In genomic region chr4:121800961-121801714, GRCh38 we compare ENCODE assay signal across 8 cellular contexts. TPM values are rescaled to one million over a fixed set of nuclear protein-coding genes. Genes with fewer than 3 reads are reported as not detected.
DNase-seq lines count a peak whose midpoint lies in the region; ATAC-seq, FAIRE-seq and TF ChIP-seq lines count a peak whose summit lies in the region.

TSS of gene EXOSC9 (plus strand) at chr4:121801323. CDS start at chr4:121801425, 102 bp downstream.

- peak within 1 kb of the TSS; percentile 94 for H3K23ac ChIP-seq in IMR-90 (ENCODE audit: low read depth, low read length)

- no peak for TF ChIP-seq CTCF in D721Med (IDR thresholded peaks at IDR 0.05; ENCODE audit: insufficient read depth, missing control alignments)
- no peak for TF ChIP-seq CTCF in IMR-90 (conservative IDR thresholded peaks at IDR 0.05; ENCODE audit: low read depth, low read length)

- ATAC-seq in GM21526 (IDR thresholded peaks at IDR 0.05; ENCODE audit: low FRiP score, unreplicated experiment) (peak; percentile 81), IMR-90 (ENCODE audit: low read depth) (peak; percentile 93)

- no peak for FAIRE-seq in D721Med (lab: Jason Lieb, UNC)

- H2BK15ac ChIP-seq in IMR-90 (ENCODE audit: low read depth, low read length) = peak within 1 kb of the TSS; percentile 91; the same call in 2 of the 3 replicates

- H3K56ac ChIP-seq in IMR-90 (ENCODE audit: extremely low read depth, insufficient read depth, low read length) = peak within 1 kb of the TSS; percentile 94

- peak within 1 kb of the TSS; percentile 94 for H4K5ac ChIP-seq in IMR-90 (ENCODE audit: low read depth, low read length)

- peak within 1 kb of the TSS; percentile 80 for H3K18ac ChIP-seq in IMR-90 (ENCODE audit: low read depth, low read length)

- CTCF ChIA-PET in IMR-90 (lab: Yijun Ruan, JAX) = no interaction called here

- H2BK5ac ChIP-seq in IMR-90 (ENCODE audit: low read depth, low read length, poor library complexity, severe bottlenecking) = peak within 1 kb of the TSS; percentile 91

- H3K36me3 ChIP-seq in IMR-90 (ENCODE audit: control insufficient read depth, insufficient read depth, low read length) = peaks cover 10% of the 10 kb centered on the region

- H4K91ac ChIP-seq in IMR-90 (ENCODE audit: insufficient read depth, low read depth, low read length) = peak within 1 kb of the TSS; percentile 89

- no peaks in the 10 kb centered on the region for H3K27me3 ChIP-seq in IMR-90 (ENCODE audit: control insufficient read depth, insufficient read depth, low read length)
- H3K27me3 ChIP-seq in mononuclear cell (ENCODE audit: insufficient read depth, low read length) = no peaks in the 10 kb centered on the region

- H3K9me1 ChIP-seq in IMR-90 (ENCODE audit: insufficient read depth, low read length) = 0 out of 2 replicates have a peak, but pooled peaks cover 2% of the 10 kb centered on the region

- in situ Hi-C loops in IMR-90 (cut with MboI; ENCODE audit: low sequenced_read_pairs) = loop anchor here (10.0 kb wide), 1 partner anchor 116 kb away; no protein-coding TSS in a partner anchor

- H3K79me1 ChIP-seq in IMR-90 (ENCODE audit: low read depth in 1 of 2, low read length in 2 of 2) = peaks cover 14 to 18% of the 10 kb centered on the region in 2 experiments; a peak in 3 of 4 replicates

- peak; percentile 88 for TF ChIP-seq POLR2A in IMR-90 (IDR thresholded peaks at IDR 0.05; ENCODE audit: low read depth, low read length)

- H3K4me1 ChIP-seq in IMR-90 (ENCODE audit: control insufficient read depth, insufficient read depth, low read length) (peaks cover 2% of the 10 kb centered on the region; the same call in 1 of the 2 replicates), mononuclear cell (ENCODE audit: insufficient read depth, low read length) (peaks cover 14% of the 10 kb centered on the region)

- peak within 1 kb of the TSS; percentile 79 for H2BK120ac ChIP-seq in IMR-90 (ENCODE audit: low read depth, low read length)

- peak within 1 kb of the TSS; percentile 92 for H3K4ac ChIP-seq in IMR-90 (ENCODE audit: low read depth, low read length)

- H2AFZ ChIP-seq in IMR-90 (replicated peaks; ENCODE audit: low read length, poor library complexity) = peak within 1 kb of the TSS; percentile 97

- 1% methylated on average over 27 of the region's 48 CpGs; no CpG with 5 or more reads in 1 of the 2 experiments for WGBS in IMR-90 (ENCODE audit: extremely low coverage in 2 of 2, insufficient read length in 1 of 2), 2 experiments

- DNase-seq in D721Med (ENCODE audit: insufficient read length, low spot score) = peak; percentile 33
- peak; percentile 94 for DNase-seq in IMR-90
- DNase-seq in OCI-M1 (lab: John Stamatoyannopoulos, UW) = peak; percentile 94
- DNase-seq in activated T-cell treated with anti-CD3 and anti-CD28 coated beads for 24 hours (ENCODE audit: low read depth) = peak; percentile 93
- peak; percentile 55 for DNase-seq in epidermal melanocyte (ENCODE audit: insufficient read length, low spot score)
- DNase-seq in stimulated activated CD8-positive, alpha-beta memory T cell treated with anti-CD3 and anti-CD28 coated beads, Interleukin-4, amount 100 ng/mL, for 1 hour (ENCODE audit: low read depth in 2 of 2, low spot score in 1 of 2) = peak; percentile 92 to 94

- H4K8ac ChIP-seq in IMR-90 (ENCODE audit: low read depth in 2 of 2, low read length in 2 of 2) = peak within 1 kb of the TSS; percentile 98 to 99

- peak within 1 kb of the TSS; percentile 94 for H3K9ac ChIP-seq in IMR-90 (ENCODE audit: low read depth, low read length)

- H3K14ac ChIP-seq in IMR-90 (replicated peaks; ENCODE audit: low read depth, low read length) = peak within 1 kb of the TSS; percentile 98

- BruUV-seq in IMR-90 (replicated peaks; lab: Mats Ljungman, UMichigan) = TSS peak; percentile 75

- peak within 1 kb of the TSS; percentile 67 for H2AK9ac ChIP-seq in IMR-90 (replicated peaks; ENCODE audit: low read depth, low read length, poor library complexity)

- intact Hi-C loops in IMR-90 (cut with micrococcal nuclease) = loop anchor here (5.0 kb wide), 1 partner anchor 119 kb away; no protein-coding TSS in a partner anchor

- peak within 1 kb of the TSS; percentile 72 for H2BK20ac ChIP-seq in IMR-90 (ENCODE audit: low read depth, low read length)

- peak within 1 kb of the TSS; percentile 89 for H3K4me2 ChIP-seq in IMR-90 (ENCODE audit: low read depth, low read length)

- H3K9me3 ChIP-seq in IMR-90 (ENCODE audit: control insufficient read depth, insufficient read depth, low read length) (no peaks in the 10 kb centered on the region), mononuclear cell (ENCODE audit: low read depth, low read length) (no peaks in the 10 kb centered on the region)

- H3K27ac ChIP-seq in IMR-90 (ENCODE audit: insufficient read depth, low read length) = peak within 1 kb of the TSS; percentile 89

- TF ChIP-seq RAD21 in IMR-90 (IDR thresholded peaks at IDR 0.05; ENCODE audit: low read length) = 0 out of 2 replicates have a peak, but pooled peaks have one; percentile 5

- dilution Hi-C loops in IMR-90 (cut with HindIII; ENCODE audit: low sequenced_read_pairs, unreplicated experiment) = no loop called here

- H3K4me3 ChIP-seq in IMR-90 (ENCODE audit: insufficient read depth, low read depth, low read length) = peak within 1 kb of the TSS; percentile 67
- peak within 1 kb of the TSS; percentile 89 for H3K4me3 ChIP-seq in mononuclear cell (ENCODE audit: low read length)

- POLR2A ChIA-PET in IMR-90 (lab: Charles Lee; ENCODE audit: unreplicated experiment) = no interaction called here

- no peaks in the 10 kb centered on the region for H4K20me1 ChIP-seq in IMR-90 (ENCODE audit: insufficient read depth, low read length)

- H2AK5ac ChIP-seq in IMR-90 (ENCODE audit: low read depth, low read length) = peak within 1 kb of the TSS; percentile 38

TF ChIP-seq in IMR-90, 13 proteins besides CTCF, POLR2A, EP300 and RAD21:
- TF ChIP-seq USF2 (IDR thresholded peaks at IDR 0.05; ENCODE audit: low read depth, low read length) (peak; percentile 23; the same call in 1 of the 2 replicates), FOS (IDR thresholded peaks at IDR 0.05; ENCODE audit: low read depth, low read length) (no peak), MAZ (IDR thresholded peaks at IDR 0.05; ENCODE audit: borderline replicate concordance, low read depth, low read length) (no peak; the same call in 1 of the 2 replicates), CEBPB (IDR thresholded peaks at IDR 0.05; ENCODE audit: low read depth, low read length) (peak; percentile 86), MXI1 (IDR thresholded peaks at IDR 0.05; ENCODE audit: borderline replicate concordance, low read depth, low read length) (peak; percentile 81)

RNA-seq across cellular contexts. Expression of gene EXOSC9, which starts in this region (rescaled TPM):
- total RNA-seq in IMR-90 (2012; rRNA removed) = 47.5 and 85.8 TPM in 2 replicates
- polyA plus RNA-seq in IMR-90 (2012; rRNA removed) = 27.3 and 34.7 TPM in 2 replicates
- polyA plus RNA-seq in IMR-90 (2012; cell fraction: cytosol; rRNA removed) = 3.8 and 4.3 TPM in 2 replicates
- polyA plus RNA-seq in IMR-90 (2012; cell fraction: nucleus; rRNA removed; ENCODE audit: low replicate concordance) = 5.7 and 33.2 TPM in 2 replicates
- total RNA-seq in mononuclear cell = 81.5 TPM

Comparison
In these comparisons a context has a peak if more than half of its experiments do, and no peak if none do; other contexts are left out.
1. Peak in every context shown above with its lines: DNase-seq, ATAC-seq, H3K4me3 ChIP-seq and H3K27ac ChIP-seq.
2. DNase-seq: peak in every context shown above with its lines; median percentile 94 in IMR-90; 94 in OCI-M1; 93 in activated T-cell treated with anti-CD3 and anti-CD28 coated beads for 24 hours; 93 in stimulated activated CD8-positive, alpha-beta memory T cell treated with anti-CD3 and anti-CD28 coated beads, Interleukin-4, amount 100 ng/mL, for 1 hour; 55 in epidermal melanocyte; 33 in D721Med.